19 cellular contexts compared by ENCODE assay signal in genomic region chr6:79313254-79313653, GRCh38.
A peak's percentile ranks its signal among the peaks of the same experiment; 100 is the strongest.
DNase-seq lines count a peak whose midpoint lies in the region; ATAC-seq and TF ChIP-seq lines count a peak whose summit lies in the region.
"Had no signal": no experiment of that assay in that cellular context is flagged by ENCODE, and none has a peak within 500 bp of the region (broad histone marks: within the 10 kb centered on the region; RNA-seq: fewer than 3 reads in every experiment).

No MANE protein-coding gene starts in this region.

- TF ChIP-seq CTCF in PC-9 (conservative IDR thresholded peaks at IDR 0.05) (no peak), Peyer's patch (IDR thresholded peaks at IDR 0.05) (no peak)

- H3K9me3 ChIP-seq in PC-9 (ENCODE audit: insufficient read depth, low read depth) = no peaks in the 10 kb centered on the region
- H3K9me3 ChIP-seq in Peyer's patch = no peaks in the 10 kb centered on the region
- H3K9me3 ChIP-seq: A549; BLaER1 treated with 17β-estradiol and CSF1 and Interleukin-3, amounts not matched to agents 10 nM and 100 nM; left lung; spleen; testis had no signal

- H3K4me3 ChIP-seq in PC-9 (no peak overlapping the region), Peyer's patch (no peak overlapping the region)
- H3K4me3 ChIP-seq: A549; BLaER1 treated with 17β-estradiol and CSF1 and Interleukin-3, amounts not matched to agents 10 nM and 100 nM; GM23248; left lung; spleen; testis had no signal

- 0 out of 2 replicates have a peak overlapping the region, but pooled peaks have one; percentile 31 for H2AFZ ChIP-seq in PC-9
- H2AFZ ChIP-seq: GM23248 had no signal

- no peaks in the 10 kb centered on the region for H3K9me2 ChIP-seq in PC-9 (ENCODE audit: insufficient read depth)

- intact Hi-C loops in PC-9 (cut with micrococcal nuclease; ENCODE audit: unreplicated experiment) = no loop called here
- intact Hi-C loops in activated CD4-positive, alpha-beta T cell treated with anti-CD3 and anti-CD28 coated beads for 36 hours (cut with DNase I, micrococcal nuclease) = no loop called here

- no peak overlapping the region for H3K27ac Mint-ChIP-seq in activated CD4-positive, alpha-beta T cell treated with anti-CD3 and anti-CD28 coated beads for 36 hours
- H3K27ac Mint-ChIP-seq: activated naive CD4-positive, alpha-beta T cell treated with anti-CD3 and anti-CD28 coated beads for 36 hours had no signal

- no peak for TF ChIP-seq POLR2A in Peyer's patch (IDR thresholded peaks at IDR 0.05)

- no peaks in the 10 kb centered on the region for H3K9me3 Mint-ChIP-seq in activated CD4-positive, alpha-beta T cell treated with anti-CD3 and anti-CD28 coated beads for 36 hours (ENCODE audit: low read depth)
- H3K9me3 Mint-ChIP-seq: activated naive CD4-positive, alpha-beta T cell treated with anti-CD3 and anti-CD28 coated beads for 36 hours had no signal

- CTCF ChIA-PET in PC-9 (lab: Charles Lee) = no interaction called here
- CTCF ChIA-PET in activated CD4-positive, alpha-beta T cell treated with anti-CD3 and anti-CD28 coated beads for 36 hours (lab: Charles Lee) = no interaction called here

- peak overlapping the region; percentile 77 for H3K27ac ChIP-seq in PC-9
- H3K27ac ChIP-seq in Peyer's patch = no peak overlapping the region
- H3K27ac ChIP-seq: A549; BLaER1 treated with 17β-estradiol and CSF1 and Interleukin-3, amounts not matched to agents 10 nM and 100 nM; GM23248; left lung; spleen; testis had no signal

- H3K27me3 ChIP-seq in PC-9 (ENCODE audit: insufficient read depth, low read depth) (no peaks in the 10 kb centered on the region), Peyer's patch (no peaks in the 10 kb centered on the region)
- H3K27me3 ChIP-seq: BLaER1 treated with 17β-estradiol and CSF1 and Interleukin-3, amounts not matched to agents 10 nM and 100 nM; left lung; spleen; testis had no signal

- no peaks in the 10 kb centered on the region for H3K4me1 Mint-ChIP-seq in activated CD4-positive, alpha-beta T cell treated with anti-CD3 and anti-CD28 coated beads for 36 hours

- ATAC-seq in esophagus mucosa (peak; percentile 98), HG02938 (IDR thresholded peaks at IDR 0.05; ENCODE audit: unreplicated experiment) (no peak)
- no peak for ATAC-seq in activated CD4-positive, alpha-beta T cell treated with anti-CD3 and anti-CD28 coated beads for 36 hours
- ATAC-seq: A549, left lung, Right ventricle myocardium inferior had no signal

- no peaks in the 10 kb centered on the region for H3K79me2 ChIP-seq in PC-9 (ENCODE audit: low read depth)

- peaks cover 5% of the 10 kb centered on the region for H3K27me3 Mint-ChIP-seq in activated CD4-positive, alpha-beta T cell treated with anti-CD3 and anti-CD28 coated beads for 36 hours

- no peaks in the 10 kb centered on the region for H3F3A ChIP-seq in PC-9 (ENCODE audit: insufficient read depth, low read depth)

- 0 out of 2 replicates have a peak overlapping the region, but pooled peaks have one; percentile 13 for H3K4me2 ChIP-seq in PC-9
- H3K4me2 ChIP-seq: A549; BLaER1 treated with 17β-estradiol and CSF1 and Interleukin-3, amounts not matched to agents 10 nM and 100 nM had no signal

- H3K36me3 ChIP-seq in PC-9 (ENCODE audit: low read depth) = no peaks in the 10 kb centered on the region
- H3K36me3 ChIP-seq in Peyer's patch = no peaks in the 10 kb centered on the region
- H3K36me3 ChIP-seq: BLaER1 treated with 17β-estradiol and CSF1 and Interleukin-3, amounts not matched to agents 10 nM and 100 nM; left lung; spleen had no signal

- H3K4me3 Mint-ChIP-seq in activated CD4-positive, alpha-beta T cell treated with anti-CD3 and anti-CD28 coated beads for 36 hours = no peak overlapping the region
- H3K4me3 Mint-ChIP-seq: activated naive CD4-positive, alpha-beta T cell treated with anti-CD3 and anti-CD28 coated beads for 36 hours had no signal

- BruUV-seq in PC-9 (replicated peaks; lab: Mats Ljungman, UMichigan) = no TSS peak

- H3K4me1 ChIP-seq in PC-9 (replicated peaks; ENCODE audit: insufficient read depth) (peaks cover 12% of the 10 kb centered on the region; the same call in 1 of the 2 replicates), Peyer's patch (no peaks in the 10 kb centered on the region)
- H3K4me1 ChIP-seq: A549; BLaER1 treated with 17β-estradiol and CSF1 and Interleukin-3, amounts not matched to agents 10 nM and 100 nM; left lung; spleen; testis had no signal

- POLR2A ChIA-PET in PC-9 (lab: Charles Lee; ENCODE audit: unreplicated experiment) = no interaction called here
- POLR2A ChIA-PET in activated CD4-positive, alpha-beta T cell treated with anti-CD3 and anti-CD28 coated beads for 36 hours (lab: Charles Lee) = no interaction called here

- DNase-seq in SHP77 (lab: John Stamatoyannopoulos, UW) (peak; percentile 32 to 33), SHP77 treated with DMSO at 0.1 percent for 48 hours (lab: John Stamatoyannopoulos, UW) (no peak), PC-9 (peak; percentile 37 to 42), Peyer's patch (no peak)
- no peak for DNase-seq in effector CD8-positive, alpha-beta T cell (lab: John Stamatoyannopoulos, UW)
- DNase-seq in activated CD4-positive, alpha-beta T cell treated with anti-CD3 and anti-CD28 coated beads for 36 hours = no peak
- DNase-seq: activated CD4-positive, alpha-beta T cell treated with anti-CD3 and anti-CD28 coated beads, Interleukin-2, amount 50 U/mL, for 4 hours; activated naive CD4-positive, alpha-beta T cell treated with anti-CD3 and anti-CD28 coated beads for 36 hours; DND-41; GM23248; left lung; NCI-H1092; spleen; testis had no signal

- H3K36me3 Mint-ChIP-seq in activated CD4-positive, alpha-beta T cell treated with anti-CD3 and anti-CD28 coated beads for 36 hours (ENCODE audit: low read depth) = no peaks in the 10 kb centered on the region

- no peaks in the 10 kb centered on the region for H4K20me1 ChIP-seq in PC-9 (ENCODE audit: insufficient read depth)
- H4K20me1 ChIP-seq: BLaER1 treated with 17β-estradiol and CSF1 and Interleukin-3, amounts not matched to agents 10 nM and 100 nM had no signal

Comparison
In these comparisons a context has a peak if more than half of its experiments do, and no peak if none do; other contexts are left out.
1. DNase-seq: peak in SHP77 (2 of 2) and PC-9 (2 of 2); none in SHP77 treated with DMSO at 0.1 percent for 48 hours (single experiment), effector CD8-positive, alpha-beta T cell (single experiment), Peyer's patch (0 of 3) and activated CD4-positive, alpha-beta T cell treated with anti-CD3 and anti-CD28 coated beads for 36 hours (single experiment).